In the genomic region with DNA sequence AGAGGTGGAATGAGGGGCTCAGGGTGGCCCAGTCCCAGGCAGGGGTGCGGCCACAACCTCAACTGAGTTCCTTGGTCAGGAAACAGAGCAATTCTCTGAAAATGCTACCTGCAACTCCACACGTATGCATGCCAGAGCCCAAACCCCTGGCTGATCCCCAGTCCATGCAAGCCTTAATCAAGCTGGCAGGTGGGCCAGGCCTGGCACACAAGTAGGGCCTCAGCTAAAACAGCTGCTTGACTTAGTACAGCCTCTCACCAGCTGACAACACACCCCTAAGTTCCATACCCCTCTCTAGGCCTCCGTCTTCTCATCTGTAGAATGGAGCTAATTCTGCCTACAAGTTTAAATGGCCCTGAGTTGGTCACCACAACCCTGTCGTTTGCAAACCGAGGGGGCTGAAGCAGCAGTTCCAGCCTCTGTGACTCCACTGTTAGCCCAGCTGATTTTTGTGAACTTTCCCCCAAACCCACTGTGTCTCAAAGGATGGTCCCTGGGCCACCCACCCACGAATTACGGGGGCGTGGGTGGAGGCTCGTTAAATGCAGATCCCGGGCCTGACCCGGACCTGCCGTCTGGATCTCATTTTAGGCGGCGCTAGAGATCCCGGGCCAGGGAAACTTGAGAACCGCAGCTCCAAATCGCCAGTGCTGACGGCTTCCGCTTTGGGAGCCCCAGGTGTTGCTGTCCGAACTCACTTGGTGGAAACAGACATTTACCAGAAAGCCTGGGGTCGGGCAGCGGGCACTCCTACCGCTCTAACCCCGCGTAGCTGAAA, we compare ENCODE assay signal across 8 cellular contexts. TPM values are rescaled to one million over a fixed set of nuclear protein-coding genes. Genes with fewer than 3 reads are reported as not detected.
DNase-seq lines count a peak whose midpoint lies in the region; ATAC-seq lines count a peak whose summit lies in the region.

No MANE protein-coding gene starts in this region.

- peak overlapping the region; percentile 74 to 88 for H3K4me3 ChIP-seq in neuronal stem cell (ENCODE audit: low read length in 2 of 2)

- H3K23ac ChIP-seq in neuronal stem cell (ENCODE audit: low read depth, low read length, poor library complexity): no peak overlapping the region

- no peaks in the 10 kb centered on the region for H3K9me3 Mint-ChIP-seq in activated T-cell treated with anti-CD3 and anti-CD28 coated beads, Interleukin-2, amount 50 U/mL, for 24 hours
- no peaks in the 10 kb centered on the region for H3K9me3 Mint-ChIP-seq in activated T-helper 2 cell treated with anti-CD3 and anti-CD28 coated beads, Interferon-gamma antibody, Interleukin-2, Interleukin-4, amounts not matched to agents 10 μg/mL and 5 μg/mL and 100 μg/mL, durations not matched to agents 14 hours and 24 hours and 36 hours

- peak overlapping the region; percentile 100 for H2AFZ ChIP-seq in neuronal stem cell (ENCODE audit: low read length)

- no peak overlapping the region for H4K91ac ChIP-seq in neuronal stem cell (ENCODE audit: low read depth, low read length, poor library complexity)

- H3K18ac ChIP-seq in neuronal stem cell (ENCODE audit: low read length): peak overlapping the region; percentile 94

- H2BK12ac ChIP-seq in neuronal stem cell (ENCODE audit: low read length): no peak overlapping the region

- H3K79me1 ChIP-seq in neuronal stem cell (ENCODE audit: low read depth, low read length): no peaks in the 10 kb centered on the region

- peak overlapping the region; percentile 61 for H2BK15ac ChIP-seq in neuronal stem cell (ENCODE audit: low read length)

- peak overlapping the region; percentile 91 for H3K9ac ChIP-seq in neuronal stem cell (ENCODE audit: low read depth, low read length, poor library complexity)

- H3K27me3 ChIP-seq in neuronal stem cell (ENCODE audit: control insufficient read depth in 3 of 3, insufficient read depth in 3 of 3, low read depth in 1 of 3, low read length in 3 of 3): peaks cover 0 to 9% (median 7%) of the 10 kb centered on the region in 3 experiments

- ATAC-seq in HG03280 (IDR thresholded peaks at IDR 0.05; ENCODE audit: unreplicated experiment) (peak; percentile 15), Right ventricle myocardium inferior (peak; percentile 58), GM19328 (IDR thresholded peaks at IDR 0.05; ENCODE audit: unreplicated experiment) (no peak)

- H3K4me2 ChIP-seq in neuronal stem cell (ENCODE audit: insufficient read depth, low read length, poor library complexity, severe bottlenecking): peak overlapping the region; percentile 85

- DNase-seq in activated T-cell treated with anti-CD3 and anti-CD28 coated beads, Interleukin-2, amount 50 U/mL, for 24 hours: no peak
- DNase-seq in activated T-cell treated with anti-CD3 and anti-CD28 coated beads for 4 hours: no peak
- DNase-seq in activated T-helper 2 cell treated with anti-CD3 and anti-CD28 coated beads, Interferon-gamma antibody, Interleukin-2, Interleukin-4, amounts not matched to agents 10 μg/mL and 5 μg/mL and 100 μg/mL, durations not matched to agents 14 hours and 24 hours and 36 hours (ENCODE audit: low spot score): no peak
- peak; percentile 78 for DNase-seq in Right ventricle myocardium inferior (ENCODE audit: missing footprints)
- peak; percentile 41 for DNase-seq in neuronal stem cell (ENCODE audit: low spot score)
- no peak for DNase-seq in stimulated activated naive CD4-positive, alpha-beta T cell treated with Interleukin-2 at 50 U/mL for 16 hours (lab: John Stamatoyannopoulos, UW)

- no peak overlapping the region for H3K4ac ChIP-seq in neuronal stem cell (ENCODE audit: low read length)

- H2BK5ac ChIP-seq in neuronal stem cell (ENCODE audit: low read length): no peak overlapping the region

- no peaks in the 10 kb centered on the region for H3K36me3 ChIP-seq in neuronal stem cell (replicated peaks in 1 of 2; ENCODE audit: control insufficient read depth in 2 of 2, insufficient read depth in 2 of 2, low read length in 2 of 2)

- H3K27me3 Mint-ChIP-seq in activated T-cell treated with anti-CD3 and anti-CD28 coated beads, Interleukin-2, amount 50 U/mL, for 24 hours: peaks cover 67% of the 10 kb centered on the region
- H3K27me3 Mint-ChIP-seq in activated T-helper 2 cell treated with anti-CD3 and anti-CD28 coated beads, Interferon-gamma antibody, Interleukin-2, Interleukin-4, amounts not matched to agents 10 μg/mL and 5 μg/mL and 100 μg/mL, durations not matched to agents 14 hours and 24 hours and 36 hours (ENCODE audit: low read depth): peaks cover 51% of the 10 kb centered on the region

- peak overlapping the region; percentile 56 for H3K4me3 Mint-ChIP-seq in activated T-cell treated with anti-CD3 and anti-CD28 coated beads, Interleukin-2, amount 50 U/mL, for 24 hours
- peak overlapping the region; percentile 79 for H3K4me3 Mint-ChIP-seq in activated T-helper 2 cell treated with anti-CD3 and anti-CD28 coated beads, Interferon-gamma antibody, Interleukin-2, Interleukin-4, amounts not matched to agents 10 μg/mL and 5 μg/mL and 100 μg/mL, durations not matched to agents 14 hours and 24 hours and 36 hours (ENCODE audit: low read depth)

- no CpG with 5 or more reads among the region's 25 CpGs for WGBS in neuronal stem cell (ENCODE audit: extremely low coverage in 2 of 2, insufficient read length in 2 of 2, insufficient replicate concordance in 1 of 2), 2 donors

- H2BK120ac ChIP-seq in neuronal stem cell (ENCODE audit: low read depth, low read length): no peak overlapping the region

- intact Hi-C loops in activated T-helper 2 cell treated with anti-CD3 and anti-CD28 coated beads, Interferon-gamma antibody, Interleukin-2, Interleukin-4, amounts not matched to agents 10 μg/mL and 5 μg/mL and 100 μg/mL, durations not matched to agents 14 hours and 24 hours and 36 hours (cut with micrococcal nuclease): loop anchor here (5.0 kb wide), 1 partner anchor 118 kb away; no protein-coding TSS in a partner anchor
- intact Hi-C loops in Right ventricle myocardium inferior (cut with DNase I): loop anchor here (2.0 to 5.0 kb wide), 2 partner anchors 30 to 113 kb away; no protein-coding TSS in a partner anchor

- no peaks in the 10 kb centered on the region for H3K36me3 Mint-ChIP-seq in activated T-cell treated with anti-CD3 and anti-CD28 coated beads, Interleukin-2, amount 50 U/mL, for 24 hours (ENCODE audit: low read depth)
- peaks cover 11% of the 10 kb centered on the region for H3K36me3 Mint-ChIP-seq in activated T-helper 2 cell treated with anti-CD3 and anti-CD28 coated beads, Interferon-gamma antibody, Interleukin-2, Interleukin-4, amounts not matched to agents 10 μg/mL and 5 μg/mL and 100 μg/mL, durations not matched to agents 14 hours and 24 hours and 36 hours (ENCODE audit: low read depth)

- peak overlapping the region; percentile 2 for H3K14ac ChIP-seq in neuronal stem cell (ENCODE audit: low read length)

- no peak overlapping the region for H4K8ac ChIP-seq in neuronal stem cell (ENCODE audit: low read depth, low read length)

- H3K27ac Mint-ChIP-seq in activated T-cell treated with anti-CD3 and anti-CD28 coated beads, Interleukin-2, amount 50 U/mL, for 24 hours: no peak overlapping the region
- H3K27ac Mint-ChIP-seq in activated T-helper 2 cell treated with anti-CD3 and anti-CD28 coated beads, Interferon-gamma antibody, Interleukin-2, Interleukin-4, amounts not matched to agents 10 μg/mL and 5 μg/mL and 100 μg/mL, durations not matched to agents 14 hours and 24 hours and 36 hours: peak overlapping the region; percentile 38

- H3K9me3 ChIP-seq in neuronal stem cell (replicated peaks in 1 of 2; ENCODE audit: control insufficient read depth in 2 of 2, insufficient read depth in 1 of 2, low read depth in 1 of 2, low read length in 2 of 2): peaks cover 2 to 5% of the 10 kb centered on the region in 2 donors

- no peak overlapping the region for H2AK5ac ChIP-seq in neuronal stem cell (ENCODE audit: low read depth, low read length)

- H3K27ac ChIP-seq in neuronal stem cell (replicated peaks; ENCODE audit: low read length): no peak overlapping the region

- H3K4me1 ChIP-seq in neuronal stem cell (ENCODE audit: control insufficient read depth in 2 of 2, insufficient read depth in 1 of 2, low read depth in 1 of 2, low read length in 2 of 2): peaks cover 4 to 18% of the 10 kb centered on the region in 2 donors

- H3K4me1 Mint-ChIP-seq in activated T-cell treated with anti-CD3 and anti-CD28 coated beads, Interleukin-2, amount 50 U/mL, for 24 hours (ENCODE audit: low read depth): peaks cover 9% of the 10 kb centered on the region
- peaks cover 22% of the 10 kb centered on the region for H3K4me1 Mint-ChIP-seq in activated T-helper 2 cell treated with anti-CD3 and anti-CD28 coated beads, Interferon-gamma antibody, Interleukin-2, Interleukin-4, amounts not matched to agents 10 μg/mL and 5 μg/mL and 100 μg/mL, durations not matched to agents 14 hours and 24 hours and 36 hours (ENCODE audit: low read depth)

RNA-seq across cellular contexts. Expression of a gene that starts 0.9 kb away (rescaled TPM):
- total RNA-seq in activated T-helper 2 cell treated with anti-CD3 and anti-CD28 coated beads, Interferon-gamma antibody, Interleukin-2, Interleukin-4, amounts not matched to agents 10 μg/mL and 5 μg/mL and 100 μg/mL, durations not matched to agents 14 hours and 24 hours and 36 hours: 10.7 and 12.0 TPM in 2 replicates
- total RNA-seq in Right ventricle myocardium inferior: 11.0 TPM
- 2.0 TPM for polyA plus RNA-seq in neuronal stem cell (2013, experiment 1 of 2)
- 2.0 TPM for polyA plus RNA-seq in neuronal stem cell (2013, experiment 2 of 2)

RNA-seq across cellular contexts. Expression of a gene that starts 1.1 kb away (rescaled TPM):
- total RNA-seq in activated T-helper 2 cell treated with anti-CD3 and anti-CD28 coated beads, Interferon-gamma antibody, Interleukin-2, Interleukin-4, amounts not matched to agents 10 μg/mL and 5 μg/mL and 100 μg/mL, durations not matched to agents 14 hours and 24 hours and 36 hours: 33.3 and 36.1 TPM in 2 replicates
- total RNA-seq in Right ventricle myocardium inferior: 3.2 TPM
- 2.6 TPM for polyA plus RNA-seq in neuronal stem cell (2013, experiment 1 of 2)
- polyA plus RNA-seq in neuronal stem cell (2013, experiment 2 of 2): 2.3 TPM

RNA-seq across cellular contexts. Expression of a gene that starts 36.7 kb away (rescaled TPM):
- 52.4 and 59.0 TPM in 2 replicates for total RNA-seq in activated T-helper 2 cell treated with anti-CD3 and anti-CD28 coated beads, Interferon-gamma antibody, Interleukin-2, Interleukin-4, amounts not matched to agents 10 μg/mL and 5 μg/mL and 100 μg/mL, durations not matched to agents 14 hours and 24 hours and 36 hours
- 33.7 TPM for total RNA-seq in Right ventricle myocardium inferior
- 13.0 TPM for polyA plus RNA-seq in neuronal stem cell (2013, experiment 1 of 2)
- 13.1 TPM for polyA plus RNA-seq in neuronal stem cell (2013, experiment 2 of 2)

RNA-seq across cellular contexts. Expression of a gene that starts 46.4 kb away (rescaled TPM):
- 73.0 and 81.0 TPM in 2 replicates for total RNA-seq in activated T-helper 2 cell treated with anti-CD3 and anti-CD28 coated beads, Interferon-gamma antibody, Interleukin-2, Interleukin-4, amounts not matched to agents 10 μg/mL and 5 μg/mL and 100 μg/mL, durations not matched to agents 14 hours and 24 hours and 36 hours
- 112 TPM for total RNA-seq in Right ventricle myocardium inferior
- polyA plus RNA-seq in neuronal stem cell (2013, experiment 1 of 2): 70.9 TPM
- polyA plus RNA-seq in neuronal stem cell (2013, experiment 2 of 2): 74.3 TPM

Comparison
In these comparisons a context has a peak if more than half of its experiments do, and no peak if none do; other contexts are left out.
1. DNase-seq: peak in Right ventricle myocardium inferior (single experiment) and neuronal stem cell (single experiment); none in activated T-cell treated with anti-CD3 and anti-CD28 coated beads, Interleukin-2, amount 50 U/mL, for 24 hours (single experiment), activated T-cell treated with anti-CD3 and anti-CD28 coated beads for 4 hours (single experiment), activated T-helper 2 cell treated with anti-CD3 and anti-CD28 coated beads, Interferon-gamma antibody, Interleukin-2, Interleukin-4, amounts not matched to agents 10 μg/mL and 5 μg/mL and 100 μg/mL, durations not matched to agents 14 hours and 24 hours and 36 hours (single experiment) and stimulated activated naive CD4-positive, alpha-beta T cell treated with Interleukin-2 at 50 U/mL for 16 hours (single experiment).